8 cellular contexts compared by ENCODE assay signal in the genomic region with DNA sequence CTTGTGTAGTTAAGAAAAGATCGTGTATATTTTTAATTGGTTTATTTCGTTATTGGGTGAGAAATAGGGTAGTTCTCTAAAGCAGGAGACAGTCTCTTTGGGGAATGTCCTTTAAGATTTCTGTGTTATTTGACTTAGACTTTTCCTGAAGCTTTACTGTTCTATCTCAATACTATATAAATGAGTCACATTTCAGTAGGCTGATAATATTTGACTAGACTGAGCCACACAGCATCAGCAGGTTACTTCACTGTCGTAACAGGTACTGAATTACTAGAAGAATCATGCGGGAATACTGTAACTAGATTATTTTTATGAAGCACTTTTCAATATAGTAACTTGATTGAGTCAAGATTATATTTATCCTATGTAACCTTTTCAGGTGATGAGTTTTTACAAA. TPM values are rescaled to one million over a fixed set of nuclear protein-coding genes. Genes with fewer than 3 reads are reported as not detected.
DNase-seq lines count a peak whose midpoint lies in the region; ATAC-seq and TF ChIP-seq lines count a peak whose summit lies in the region.

No MANE protein-coding gene starts in this region.

- peak overlapping the region; percentile 99 for H3K4me2 ChIP-seq in OCI-LY7 (ENCODE audit: low read length)

- intact Hi-C loops in OCI-LY7 (cut with micrococcal nuclease; ENCODE audit: unreplicated experiment) = loop anchor here (2.0 kb wide), 2 partner anchors 102 to 254 kb away; partner anchors contain the start of gene SDHAF4

- peak; percentile 63 for ATAC-seq in esophagus mucosa
- no peak for ATAC-seq in GM21576 (IDR thresholded peaks at IDR 0.05; ENCODE audit: unreplicated experiment)
- no peak for ATAC-seq in HG03460 (IDR thresholded peaks at IDR 0.05; ENCODE audit: unreplicated experiment)

- H3K4me3 ChIP-seq in GM12865 (ENCODE audit: low read depth, low read length) = peak overlapping the region; percentile 98
- H3K4me3 ChIP-seq in OCI-LY7 (ENCODE audit: low read depth, low read length, poor library complexity, severe bottlenecking) = peak overlapping the region; percentile 91

- no peaks in the 10 kb centered on the region for H3K9me3 ChIP-seq in OCI-LY7 (ENCODE audit: low read length)

- peaks cover 19% of the 10 kb centered on the region for H4K20me1 ChIP-seq in OCI-LY7 (ENCODE audit: insufficient read depth, low read length)

- peaks cover 50% of the 10 kb centered on the region for H3K79me2 ChIP-seq in OCI-LY7 (ENCODE audit: insufficient read depth, low read depth, low read length)

- POLR2A ChIA-PET in OCI-LY7 (lab: Charles Lee) = interaction anchor here (0.6 to 3.0 kb wide), 11 partner anchors 9 to 1969 kb away, joined by 3 to 18 read pairs (median 8); partner anchors contain the start of genes FAM135A and SDHAF4

- no TSS peak for BruUV-seq in OCI-LY7 (replicated peaks; lab: Mats Ljungman, UMichigan)

- no peaks in the 10 kb centered on the region for H3K9me2 ChIP-seq in OCI-LY7 (ENCODE audit: insufficient read depth, low read length)

- DNase-seq in GM12865 (ENCODE audit: low read depth) (no peak), OCI-LY7 (ENCODE audit: low spot score) (peak; percentile 8), renal cortical epithelial cell (ENCODE audit: low read depth) (peak; percentile 84), DMS79 treated with DMSO at 0.1 percent for 48 hours (lab: John Stamatoyannopoulos, UW) (no peak), NCI-H2227 (lab: John Stamatoyannopoulos, UW; ENCODE audit: unreplicated experiment) (no peak)

- TF ChIP-seq CTCF in GM12865 (IDR thresholded peaks at IDR 0.05; ENCODE audit: insufficient read depth, low read depth, low read length, missing control alignments) = no peak
- TF ChIP-seq CTCF in OCI-LY7 (conservative IDR thresholded peaks at IDR 0.05; ENCODE audit: low read length) = no peak

- H3K4me1 ChIP-seq in OCI-LY7 (ENCODE audit: insufficient read depth, low read length, poor library complexity, severe bottlenecking) = peaks cover 19% of the 10 kb centered on the region

- CTCF ChIA-PET in OCI-LY7 (lab: Charles Lee; ENCODE audit: unreplicated experiment) = no interaction called here

- H3K27ac ChIP-seq in OCI-LY7 (ENCODE audit: low read depth, low read length, poor library complexity, severe bottlenecking) = no peak overlapping the region

- H2AFZ ChIP-seq in OCI-LY7 (ENCODE audit: low read length) = no peak overlapping the region

- peaks cover 9% of the 10 kb centered on the region; the same call in 1 of the 2 replicates for H3K36me3 ChIP-seq in OCI-LY7 (ENCODE audit: insufficient read depth, low read length)

RNA-seq across cellular contexts. Expression of gene SMAP1, which starts 1.4 kb away (rescaled TPM):
- 10.9 and 15.1 TPM in 2 replicates for total RNA-seq in OCI-LY7 (2014; rRNA removed; shearing (Covaris generic))
- total RNA-seq in OCI-LY7 (2022) (26.2 and 28.9 TPM in 2 replicates), esophagus mucosa (35.3 TPM), renal cortical epithelial cell (18.2 and 34.7 TPM in 2 replicates)

Comparison
In these comparisons a context has a peak if more than half of its experiments do, and no peak if none do; other contexts are left out.
1. DNase-seq: peak in OCI-LY7 (single experiment) and renal cortical epithelial cell (single experiment); none in GM12865 (single experiment), DMS79 treated with DMSO at 0.1 percent for 48 hours (single experiment) and NCI-H2227 (single experiment).